In genomic region chr3:13385373-13385965, GRCh38 we compare ENCODE assay signal across 18 cellular contexts.
DNase-seq lines count a peak whose midpoint lies in the region; ATAC-seq lines count a peak whose summit lies in the region.
"Had no signal": no experiment of that assay in that cellular context is flagged by ENCODE, and none has a peak within 500 bp of the region (broad histone marks: within the 10 kb centered on the region; RNA-seq: fewer than 3 reads in every experiment).

No MANE protein-coding gene starts in this region.

- DNase-seq in NCI-H510A treated with DMSO at 0.1 percent for 48 hours (lab: John Stamatoyannopoulos, UW) = peak; percentile 84
- no peak for DNase-seq in NCI-H510A (lab: John Stamatoyannopoulos, UW)
- peak; percentile 19 for DNase-seq in NCI-H2029 (lab: John Stamatoyannopoulos, UW)
- DNase-seq in foreskin melanocyte = peak; percentile 36
- peak; percentile 88 for DNase-seq in pons (ENCODE audit: low spot score)
- DNase-seq in D341Med (ENCODE audit: low spot score) = no peak
- no peak for DNase-seq in activated CD8-positive, alpha-beta memory T cell treated with anti-CD3 and anti-CD28 coated beads, Interleukin-2, amount 50 U/mL, for 4 hours
- DNase-seq: activated CD8-positive, alpha-beta T cell treated with anti-CD3 and anti-CD28 coated beads for 36 hours; AML-193; cerebellar nuclear complex; effector CD8-positive, alpha-beta T cell; glutamatergic neuron; NCI-H1092 treated with DMSO at 0.1 percent for 48 hours; NCI-H2171; right lobe of liver; Right ventricle myocardium superior; transverse colon had no signal

- ATAC-seq in HG02759 (IDR thresholded peaks at IDR 0.05; ENCODE audit: unreplicated experiment) = no peak
- ATAC-seq: activated CD8-positive, alpha-beta T cell treated with anti-CD3 and anti-CD28 coated beads for 36 hours had no signal

Comparison
In these comparisons a context has a peak if more than half of its experiments do, and no peak if none do; other contexts are left out.
1. DNase-seq: peak in NCI-H510A treated with DMSO at 0.1 percent for 48 hours (single experiment), NCI-H2029 (single experiment), foreskin melanocyte (single experiment) and pons (single experiment); none in NCI-H510A (single experiment), D341Med (single experiment) and activated CD8-positive, alpha-beta memory T cell treated with anti-CD3 and anti-CD28 coated beads, Interleukin-2, amount 50 U/mL, for 4 hours (single experiment).